In the genomic region with DNA sequence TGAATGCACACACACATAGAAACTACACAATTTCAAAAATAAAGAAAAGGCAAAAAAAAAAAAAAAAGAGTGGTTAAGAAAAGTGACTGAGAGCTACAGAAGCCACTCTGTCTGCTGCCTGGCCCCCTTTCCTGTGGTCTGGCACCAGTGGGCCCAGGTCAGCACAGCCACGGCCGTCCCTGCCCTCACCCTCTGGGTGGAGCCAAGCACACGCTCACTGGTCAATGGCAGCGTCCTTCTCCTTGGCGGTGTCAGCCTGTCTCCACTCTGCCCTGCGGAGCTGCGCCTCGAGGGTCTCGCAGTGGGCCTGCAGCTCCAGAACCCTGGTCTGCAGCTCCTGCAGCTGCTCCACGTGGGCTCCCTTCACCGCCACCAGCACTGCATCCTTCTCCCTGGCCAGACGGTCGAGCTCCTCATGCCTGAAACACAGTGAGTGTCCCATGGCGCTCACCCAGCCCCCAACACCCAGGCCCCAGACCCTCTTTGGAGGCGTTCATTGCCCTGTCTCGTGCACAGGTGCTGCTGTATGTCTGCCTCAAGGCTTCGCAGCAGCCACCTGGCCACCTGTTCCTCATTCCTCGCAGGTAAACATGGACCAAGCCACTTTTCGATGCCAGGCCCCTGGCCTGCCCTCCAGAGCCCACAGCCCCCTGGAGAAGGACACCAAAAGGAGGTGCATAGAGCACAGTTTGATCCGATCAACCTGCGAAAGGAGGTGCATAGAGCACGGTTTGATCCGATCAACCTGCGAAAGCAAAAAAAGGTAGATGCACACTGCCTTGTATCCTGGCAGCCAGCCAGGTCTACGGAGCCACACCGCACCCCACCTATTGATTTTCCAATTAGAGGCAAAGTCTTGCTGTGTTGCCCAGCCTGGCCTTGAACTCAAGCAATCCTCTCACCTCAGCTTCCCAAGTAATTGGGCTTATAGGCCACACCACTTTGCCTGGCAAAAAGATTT, we compare ENCODE assay signal across 1 cellular context.
TF ChIP-seq lines count a peak whose summit lies in the region.

No MANE protein-coding gene starts in this region.

TF ChIP-seq in GM23338, 12 proteins besides CTCF, POLR2A, EP300 and RAD21 (continued from another document):
- TF ChIP-seq, protein P1, sequence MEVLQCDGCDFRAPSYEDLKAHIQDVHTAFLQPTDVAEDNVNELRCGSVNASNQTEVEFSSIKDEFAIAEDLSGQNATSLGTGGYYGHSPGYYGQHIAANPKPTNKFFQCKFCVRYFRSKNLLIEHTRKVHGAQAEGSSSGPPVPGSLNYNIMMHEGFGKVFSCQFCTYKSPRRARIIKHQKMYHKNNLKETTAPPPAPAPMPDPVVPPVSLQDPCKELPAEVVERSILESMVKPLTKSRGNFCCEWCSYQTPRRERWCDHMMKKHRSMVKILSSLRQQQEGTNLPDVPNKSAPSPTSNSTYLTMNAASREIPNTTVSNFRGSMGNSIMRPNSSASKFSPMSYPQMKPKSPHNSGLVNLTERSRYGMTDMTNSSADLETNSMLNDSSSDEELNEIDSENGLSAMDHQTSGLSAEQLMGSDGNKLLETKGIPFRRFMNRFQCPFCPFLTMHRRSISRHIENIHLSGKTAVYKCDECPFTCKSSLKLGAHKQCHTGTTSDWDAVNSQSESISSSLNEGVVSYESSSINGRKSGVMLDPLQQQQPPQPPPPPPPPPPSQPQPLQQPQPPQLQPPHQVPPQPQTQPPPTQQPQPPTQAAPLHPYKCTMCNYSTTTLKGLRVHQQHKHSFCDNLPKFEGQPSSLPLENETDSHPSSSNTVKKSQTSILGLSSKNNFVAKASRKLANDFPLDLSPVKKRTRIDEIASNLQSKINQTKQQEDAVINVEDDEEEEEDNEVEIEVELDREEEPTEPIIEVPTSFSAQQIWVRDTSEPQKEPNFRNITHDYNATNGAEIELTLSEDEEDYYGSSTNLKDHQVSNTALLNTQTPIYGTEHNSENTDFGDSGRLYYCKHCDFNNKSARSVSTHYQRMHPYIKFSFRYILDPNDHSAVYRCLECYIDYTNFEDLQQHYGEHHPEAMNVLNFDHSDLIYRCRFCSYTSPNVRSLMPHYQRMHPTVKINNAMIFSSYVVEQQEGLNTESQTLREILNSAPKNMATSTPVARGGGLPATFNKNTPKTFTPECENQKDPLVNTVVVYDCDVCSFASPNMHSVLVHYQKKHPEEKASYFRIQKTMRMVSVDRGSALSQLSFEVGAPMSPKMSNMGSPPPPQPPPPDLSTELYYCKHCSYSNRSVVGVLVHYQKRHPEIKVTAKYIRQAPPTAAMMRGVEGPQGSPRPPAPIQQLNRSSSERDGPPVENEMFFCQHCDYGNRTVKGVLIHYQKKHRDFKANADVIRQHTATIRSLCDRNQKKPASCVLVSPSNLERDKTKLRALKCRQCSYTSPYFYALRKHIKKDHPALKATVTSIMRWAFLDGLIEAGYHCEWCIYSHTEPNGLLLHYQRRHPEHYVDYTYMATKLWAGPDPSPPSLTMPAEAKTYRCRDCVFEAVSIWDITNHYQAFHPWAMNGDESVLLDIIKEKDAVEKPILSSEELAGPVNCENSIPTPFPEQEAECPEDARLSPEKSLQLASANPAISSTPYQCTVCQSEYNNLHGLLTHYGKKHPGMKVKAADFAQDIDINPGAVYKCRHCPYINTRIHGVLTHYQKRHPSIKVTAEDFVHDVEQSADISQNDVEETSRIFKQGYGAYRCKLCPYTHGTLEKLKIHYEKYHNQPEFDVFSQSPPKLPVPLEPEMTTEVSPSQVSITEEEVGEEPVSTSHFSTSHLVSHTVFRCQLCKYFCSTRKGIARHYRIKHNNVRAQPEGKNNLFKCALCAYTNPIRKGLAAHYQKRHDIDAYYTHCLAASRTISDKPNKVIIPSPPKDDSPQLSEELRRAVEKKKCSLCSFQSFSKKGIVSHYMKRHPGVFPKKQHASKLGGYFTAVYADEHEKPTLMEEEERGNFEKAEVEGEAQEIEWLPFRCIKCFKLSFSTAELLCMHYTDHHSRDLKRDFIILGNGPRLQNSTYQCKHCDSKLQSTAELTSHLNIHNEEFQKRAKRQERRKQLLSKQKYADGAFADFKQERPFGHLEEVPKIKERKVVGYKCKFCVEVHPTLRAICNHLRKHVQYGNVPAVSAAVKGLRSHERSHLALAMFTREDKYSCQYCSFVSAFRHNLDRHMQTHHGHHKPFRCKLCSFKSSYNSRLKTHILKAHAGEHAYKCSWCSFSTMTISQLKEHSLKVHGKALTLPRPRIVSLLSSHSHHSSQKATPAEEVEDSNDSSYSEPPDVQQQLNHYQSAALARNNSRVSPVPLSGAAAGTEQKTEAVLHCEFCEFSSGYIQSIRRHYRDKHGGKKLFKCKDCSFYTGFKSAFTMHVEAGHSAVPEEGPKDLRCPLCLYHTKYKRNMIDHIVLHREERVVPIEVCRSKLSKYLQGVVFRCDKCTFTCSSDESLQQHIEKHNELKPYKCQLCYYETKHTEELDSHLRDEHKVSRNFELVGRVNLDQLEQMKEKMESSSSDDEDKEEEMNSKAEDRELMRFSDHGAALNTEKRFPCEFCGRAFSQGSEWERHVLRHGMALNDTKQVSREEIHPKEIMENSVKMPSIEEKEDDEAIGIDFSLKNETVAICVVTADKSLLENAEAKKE (CRISPR knock-in tag; IDR thresholded peaks at IDR 0.05): no peak
- TF ChIP-seq POLR2AphosphoS5 (IDR thresholded peaks at IDR 0.05; ENCODE audit: low read depth) (no peak), STAT1 (IDR thresholded peaks at IDR 0.05; ENCODE audit: unreplicated experiment) (no peak), NANOG (IDR thresholded peaks at IDR 0.05; ENCODE audit: borderline replicate concordance) (no peak), ZNF331 (CRISPR knock-in tag; IDR thresholded peaks at IDR 0.05; ENCODE audit: low read depth) (no peak), EZH2phosphoT487 (IDR thresholded peaks at IDR 0.05; ENCODE audit: unreplicated experiment) (no peak)
- TF ChIP-seq, protein P2, sequence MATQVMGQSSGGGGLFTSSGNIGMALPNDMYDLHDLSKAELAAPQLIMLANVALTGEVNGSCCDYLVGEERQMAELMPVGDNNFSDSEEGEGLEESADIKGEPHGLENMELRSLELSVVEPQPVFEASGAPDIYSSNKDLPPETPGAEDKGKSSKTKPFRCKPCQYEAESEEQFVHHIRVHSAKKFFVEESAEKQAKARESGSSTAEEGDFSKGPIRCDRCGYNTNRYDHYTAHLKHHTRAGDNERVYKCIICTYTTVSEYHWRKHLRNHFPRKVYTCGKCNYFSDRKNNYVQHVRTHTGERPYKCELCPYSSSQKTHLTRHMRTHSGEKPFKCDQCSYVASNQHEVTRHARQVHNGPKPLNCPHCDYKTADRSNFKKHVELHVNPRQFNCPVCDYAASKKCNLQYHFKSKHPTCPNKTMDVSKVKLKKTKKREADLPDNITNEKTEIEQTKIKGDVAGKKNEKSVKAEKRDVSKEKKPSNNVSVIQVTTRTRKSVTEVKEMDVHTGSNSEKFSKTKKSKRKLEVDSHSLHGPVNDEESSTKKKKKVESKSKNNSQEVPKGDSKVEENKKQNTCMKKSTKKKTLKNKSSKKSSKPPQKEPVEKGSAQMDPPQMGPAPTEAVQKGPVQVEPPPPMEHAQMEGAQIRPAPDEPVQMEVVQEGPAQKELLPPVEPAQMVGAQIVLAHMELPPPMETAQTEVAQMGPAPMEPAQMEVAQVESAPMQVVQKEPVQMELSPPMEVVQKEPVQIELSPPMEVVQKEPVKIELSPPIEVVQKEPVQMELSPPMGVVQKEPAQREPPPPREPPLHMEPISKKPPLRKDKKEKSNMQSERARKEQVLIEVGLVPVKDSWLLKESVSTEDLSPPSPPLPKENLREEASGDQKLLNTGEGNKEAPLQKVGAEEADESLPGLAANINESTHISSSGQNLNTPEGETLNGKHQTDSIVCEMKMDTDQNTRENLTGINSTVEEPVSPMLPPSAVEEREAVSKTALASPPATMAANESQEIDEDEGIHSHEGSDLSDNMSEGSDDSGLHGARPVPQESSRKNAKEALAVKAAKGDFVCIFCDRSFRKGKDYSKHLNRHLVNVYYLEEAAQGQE (IDR thresholded peaks at IDR 0.05; ENCODE audit: unreplicated experiment): no peak
